16 cellular contexts compared by ENCODE assay signal in genomic region chr11:72657356-72657755, GRCh38. TPM values are rescaled to one million over a fixed set of nuclear protein-coding genes. Genes with fewer than 3 reads are reported as not detected.
DNase-seq lines count a peak whose midpoint lies in the region; ATAC-seq and TF ChIP-seq lines count a peak whose summit lies in the region.
"Had no signal": no experiment of that assay in that cellular context is flagged by ENCODE, and none has a peak within 500 bp of the region (broad histone marks: within the 10 kb centered on the region; RNA-seq: fewer than 3 reads in every experiment).

No MANE protein-coding gene starts in this region.

- no peak overlapping the region for H3K4me3 ChIP-seq in BLaER1 treated with 17β-estradiol and CSF1 and Interleukin-3, amounts not matched to agents 10 nM and 100 nM
- no peak overlapping the region for H3K4me3 ChIP-seq in neural progenitor cell
- H3K4me3 ChIP-seq: GM23338 had no signal

- TF ChIP-seq CTCF in brain (conservative IDR thresholded peaks at IDR 0.05), result no peak
- no peak for TF ChIP-seq CTCF in glutamatergic neuron (IDR thresholded peaks at IDR 0.05; ENCODE audit: partially characterized antibody, unreplicated experiment)
- TF ChIP-seq CTCF in neural progenitor cell (IDR thresholded peaks at IDR 0.05), result no peak

- H4K20me1 ChIP-seq in BLaER1 treated with 17β-estradiol and CSF1 and Interleukin-3, amounts not matched to agents 10 nM and 100 nM, result peaks cover 0 to 7% (median 0%) of the 10 kb centered on the region in 11 experiments; a peak in 3 of 22 replicates
- H4K20me1 ChIP-seq in neural progenitor cell (ENCODE audit: low read depth), result no peaks in the 10 kb centered on the region

- H3K4me1 ChIP-seq in BLaER1 treated with 17β-estradiol and CSF1 and Interleukin-3, amounts not matched to agents 10 nM and 100 nM, result peaks cover 11 to 36% (median 23%) of the 10 kb centered on the region in 10 experiments
- peaks cover 31% of the 10 kb centered on the region for H3K4me1 ChIP-seq in neural progenitor cell

- no peaks in the 10 kb centered on the region for H3K79me2 ChIP-seq in neural progenitor cell (ENCODE audit: low read depth)

- POLR2A ChIA-PET in activated CD4-positive, alpha-beta memory T cell treated with anti-CD3 and anti-CD28 coated beads, Interleukin-2, amount 10 ng/mL, durations not matched to agents 7 days and 5 days (lab: Charles Lee), result no interaction called here

- H2AFZ ChIP-seq in neural progenitor cell (replicated peaks), result peak overlapping the region; percentile 65
- H2AFZ ChIP-seq: GM23338 had no signal

- H3K27ac Mint-ChIP-seq in brain (peak overlapping the region in 3 of 5 experiments; percentile 64 to 80 (median 79)), glutamatergic neuron (ENCODE audit: unreplicated experiment) (peak overlapping the region; percentile 85), neural progenitor cell (peak overlapping the region; percentile 50)
- no peak overlapping the region for H3K27ac Mint-ChIP-seq in activated CD4-positive, alpha-beta memory T cell treated with anti-CD3 and anti-CD28 coated beads, Interleukin-2, amount 10 ng/mL, durations not matched to agents 7 days and 5 days
- H3K27ac Mint-ChIP-seq: CD4-positive, alpha-beta T cell; GM23338; H9 had no signal

- DNase-seq in glutamatergic neuron, result peak; percentile 72
- DNase-seq in neural progenitor cell (ENCODE audit: low spot score), result peak; percentile 56
- no peak for DNase-seq in activated CD4-positive, alpha-beta memory T cell treated with anti-CD3 and anti-CD28 coated beads, Interleukin-2, amount 10 ng/mL, durations not matched to agents 7 days and 5 days
- DNase-seq in putamen (ENCODE audit: low spot score), result no peak
- DNase-seq: ACHN; C1 segment of cervical spinal cord; Calu3; CD4-positive, alpha-beta T cell; DMS 273 treated with DMSO at 0.1 percent for 48 hours; DMS79; H9 had no signal

- no peaks in the 10 kb centered on the region for H3K9me3 ChIP-seq in BLaER1 treated with 17β-estradiol and CSF1 and Interleukin-3, amounts not matched to agents 10 nM and 100 nM (replicated peaks in 1 of 11)
- no peaks in the 10 kb centered on the region for H3K9me3 ChIP-seq in neural progenitor cell (ENCODE audit: low read depth)

- peaks cover 5% of the 10 kb centered on the region for H3K27me3 Mint-ChIP-seq in brain
- H3K27me3 Mint-ChIP-seq in glutamatergic neuron (ENCODE audit: unreplicated experiment), result peaks cover 10% of the 10 kb centered on the region
- peaks cover 13% of the 10 kb centered on the region for H3K27me3 Mint-ChIP-seq in neural progenitor cell (ENCODE audit: insufficient read depth, low read depth)
- H3K27me3 Mint-ChIP-seq in activated CD4-positive, alpha-beta memory T cell treated with anti-CD3 and anti-CD28 coated beads, Interleukin-2, amount 10 ng/mL, durations not matched to agents 7 days and 5 days, result peaks cover 10% of the 10 kb centered on the region

- H3K36me3 ChIP-seq in BLaER1 treated with 17β-estradiol and CSF1 and Interleukin-3, amounts not matched to agents 10 nM and 100 nM, result no peaks in the 10 kb centered on the region
- H3K36me3 ChIP-seq in neural progenitor cell, result no peaks in the 10 kb centered on the region

- H3K4me2 ChIP-seq in BLaER1 treated with 17β-estradiol and CSF1 and Interleukin-3, amounts not matched to agents 10 nM and 100 nM, result peak overlapping the region in 7 of 11 experiments; percentile 2 to 30 (median 22); a peak in 5 of 22 replicates
- peak overlapping the region; percentile 60 for H3K4me2 ChIP-seq in neural progenitor cell
- H3K4me2 ChIP-seq: GM23338 had no signal

- H3F3A ChIP-seq in neural progenitor cell (ENCODE audit: low read depth), result peaks cover 21% of the 10 kb centered on the region

- H3K9me3 Mint-ChIP-seq in brain (no peaks in the 10 kb centered on the region), glutamatergic neuron (ENCODE audit: unreplicated experiment) (peaks cover 14% of the 10 kb centered on the region), neural progenitor cell (no peaks in the 10 kb centered on the region)
- H3K9me3 Mint-ChIP-seq in activated CD4-positive, alpha-beta memory T cell treated with anti-CD3 and anti-CD28 coated beads, Interleukin-2, amount 10 ng/mL, durations not matched to agents 7 days and 5 days, result no peaks in the 10 kb centered on the region
- H3K9me3 Mint-ChIP-seq: CD4-positive, alpha-beta T cell; GM23338; H9 had no signal

- H3K27ac ChIP-seq in BLaER1 treated with 17β-estradiol and CSF1 and Interleukin-3, amounts not matched to agents 10 nM and 100 nM, result no peak overlapping the region
- H3K27ac ChIP-seq in neural progenitor cell, result no peak overlapping the region

- no peak for ATAC-seq in HG02852 (IDR thresholded peaks at IDR 0.05; ENCODE audit: unreplicated experiment)
- ATAC-seq: GM23338, HepG2 had no signal

- H3K36me3 Mint-ChIP-seq in brain (no peaks in the 10 kb centered on the region), glutamatergic neuron (ENCODE audit: unreplicated experiment) (no peaks in the 10 kb centered on the region), neural progenitor cell (no peaks in the 10 kb centered on the region)
- H3K36me3 Mint-ChIP-seq in activated CD4-positive, alpha-beta memory T cell treated with anti-CD3 and anti-CD28 coated beads, Interleukin-2, amount 10 ng/mL, durations not matched to agents 7 days and 5 days (ENCODE audit: low read depth), result no peaks in the 10 kb centered on the region

- no peaks in the 10 kb centered on the region for H3K27me3 ChIP-seq in BLaER1 treated with 17β-estradiol and CSF1 and Interleukin-3, amounts not matched to agents 10 nM and 100 nM
- no peaks in the 10 kb centered on the region for H3K27me3 ChIP-seq in neural progenitor cell

- CTCF ChIA-PET in activated CD4-positive, alpha-beta memory T cell treated with anti-CD3 and anti-CD28 coated beads, Interleukin-2, amount 10 ng/mL, durations not matched to agents 7 days and 5 days (lab: Charles Lee), result interaction anchor here (0.6 kb wide), 1 partner anchor 11 kb away, joined by 3 read pairs; no protein-coding TSS in a partner anchor

- no peak overlapping the region for H3K9ac ChIP-seq in BLaER1 treated with 17β-estradiol and CSF1 and Interleukin-3, amounts not matched to agents 10 nM and 100 nM
- no peak overlapping the region for H3K9ac ChIP-seq in neural progenitor cell

- H3K4me1 Mint-ChIP-seq in brain, result peaks cover 70% of the 10 kb centered on the region
- H3K4me1 Mint-ChIP-seq in glutamatergic neuron (ENCODE audit: low read depth, unreplicated experiment), result peaks cover 36% of the 10 kb centered on the region
- H3K4me1 Mint-ChIP-seq in neural progenitor cell, result peaks cover 65% of the 10 kb centered on the region
- no peaks in the 10 kb centered on the region for H3K4me1 Mint-ChIP-seq in activated CD4-positive, alpha-beta memory T cell treated with anti-CD3 and anti-CD28 coated beads, Interleukin-2, amount 10 ng/mL, durations not matched to agents 7 days and 5 days

- no peak overlapping the region for H3K4me3 Mint-ChIP-seq in brain
- H3K4me3 Mint-ChIP-seq in glutamatergic neuron (ENCODE audit: unreplicated experiment), result no peak overlapping the region
- H3K4me3 Mint-ChIP-seq in neural progenitor cell, result no peak overlapping the region
- no peak overlapping the region for H3K4me3 Mint-ChIP-seq in activated CD4-positive, alpha-beta memory T cell treated with anti-CD3 and anti-CD28 coated beads, Interleukin-2, amount 10 ng/mL, durations not matched to agents 7 days and 5 days
- H3K4me3 Mint-ChIP-seq: CD4-positive, alpha-beta T cell; GM23338; H9 had no signal

RNA-seq across cellular contexts. Expression of gene PDE2A, which starts 16.9 kb away (rescaled TPM):
- 26.1 TPM for polyA plus RNA-seq in brain (ENCODE audit: insufficient read depth, low read depth, low replicate concordance)
- total RNA-seq in glutamatergic neuron (ENCODE audit: unreplicated experiment), result 16.9 TPM
- total RNA-seq in neural progenitor cell (ENCODE audit: low replicate concordance), result 0.11 and 2.3 TPM in 2 replicates
- total RNA-seq in activated CD4-positive, alpha-beta memory T cell treated with anti-CD3 and anti-CD28 coated beads, Interleukin-2, amount 10 ng/mL, durations not matched to agents 7 days and 5 days, result 1 to 10 TPM in 1 of 2 experiments, under 1 TPM in 1; 0.93 to 1.8 TPM
- total RNA-seq: HepG2 had no signal

Comparison
In these comparisons a context has a peak if more than half of its experiments do, and no peak if none do; other contexts are left out.
1. DNase-seq: peak in glutamatergic neuron (single experiment) and neural progenitor cell (single experiment); none in activated CD4-positive, alpha-beta memory T cell treated with anti-CD3 and anti-CD28 coated beads, Interleukin-2, amount 10 ng/mL, durations not matched to agents 7 days and 5 days (single experiment) and putamen (single experiment).